Comparison of ENCODE assay signal across 2 cellular contexts in the genomic region with DNA sequence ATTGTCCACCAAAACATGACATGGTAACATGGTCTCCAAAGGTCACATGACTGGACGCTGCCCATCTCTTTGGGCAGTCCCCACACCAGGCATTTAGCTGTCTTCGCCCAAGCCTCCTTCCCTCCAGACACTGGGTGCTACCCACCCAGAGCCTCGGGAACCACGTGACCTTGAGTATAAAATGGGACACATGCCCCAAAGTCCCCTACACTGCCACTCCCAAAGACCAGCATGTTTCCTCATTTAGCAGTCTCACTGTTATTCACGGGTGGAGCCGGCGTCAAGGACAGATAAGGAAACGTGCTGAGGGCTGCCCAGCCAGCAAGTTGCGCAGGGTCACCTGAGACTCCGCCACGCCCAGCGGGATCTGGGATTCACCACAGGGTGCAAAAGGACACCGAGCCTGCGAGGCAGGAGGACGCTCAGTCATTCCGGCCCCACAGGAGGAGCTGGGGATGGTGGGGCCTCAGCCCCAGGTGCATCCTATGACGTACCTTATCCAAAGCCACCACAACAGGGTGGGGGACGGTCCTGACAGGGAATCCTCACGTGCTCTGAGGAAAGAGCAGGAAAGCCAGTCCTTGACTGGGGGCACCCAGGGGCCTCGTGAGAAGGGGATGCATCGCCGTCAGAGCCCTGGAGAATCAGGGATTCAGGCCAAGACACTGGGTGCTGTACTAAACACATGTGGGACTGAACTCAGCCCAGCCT.
TF ChIP-seq lines count a peak whose summit lies in the region.

No MANE protein-coding gene starts in this region.

TF ChIP-seq in Ishikawa, 13 proteins besides CTCF, POLR2A, EP300 and RAD21:
- no peak for TF ChIP-seq CREB1 (IDR thresholded peaks at IDR 0.05; ENCODE audit: low read depth)
- TF ChIP-seq, protein P1, sequence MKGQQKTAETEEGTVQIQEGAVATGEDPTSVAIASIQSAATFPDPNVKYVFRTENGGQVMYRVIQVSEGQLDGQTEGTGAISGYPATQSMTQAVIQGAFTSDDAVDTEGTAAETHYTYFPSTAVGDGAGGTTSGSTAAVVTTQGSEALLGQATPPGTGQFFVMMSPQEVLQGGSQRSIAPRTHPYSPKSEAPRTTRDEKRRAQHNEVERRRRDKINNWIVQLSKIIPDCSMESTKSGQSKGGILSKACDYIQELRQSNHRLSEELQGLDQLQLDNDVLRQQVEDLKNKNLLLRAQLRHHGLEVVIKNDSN (IDR thresholded peaks at IDR 0.05): peak; percentile 13; the same call in 1 of the 2 replicates

TF ChIP-seq in HepG2, 621 proteins besides CTCF, POLR2A, EP300 and RAD21:
- peak; percentile 68 for TF ChIP-seq AGO2 (optimal IDR thresholded peaks at IDR 0.05; ENCODE audit: low read depth, low read length)
- TF ChIP-seq, protein P2, sequence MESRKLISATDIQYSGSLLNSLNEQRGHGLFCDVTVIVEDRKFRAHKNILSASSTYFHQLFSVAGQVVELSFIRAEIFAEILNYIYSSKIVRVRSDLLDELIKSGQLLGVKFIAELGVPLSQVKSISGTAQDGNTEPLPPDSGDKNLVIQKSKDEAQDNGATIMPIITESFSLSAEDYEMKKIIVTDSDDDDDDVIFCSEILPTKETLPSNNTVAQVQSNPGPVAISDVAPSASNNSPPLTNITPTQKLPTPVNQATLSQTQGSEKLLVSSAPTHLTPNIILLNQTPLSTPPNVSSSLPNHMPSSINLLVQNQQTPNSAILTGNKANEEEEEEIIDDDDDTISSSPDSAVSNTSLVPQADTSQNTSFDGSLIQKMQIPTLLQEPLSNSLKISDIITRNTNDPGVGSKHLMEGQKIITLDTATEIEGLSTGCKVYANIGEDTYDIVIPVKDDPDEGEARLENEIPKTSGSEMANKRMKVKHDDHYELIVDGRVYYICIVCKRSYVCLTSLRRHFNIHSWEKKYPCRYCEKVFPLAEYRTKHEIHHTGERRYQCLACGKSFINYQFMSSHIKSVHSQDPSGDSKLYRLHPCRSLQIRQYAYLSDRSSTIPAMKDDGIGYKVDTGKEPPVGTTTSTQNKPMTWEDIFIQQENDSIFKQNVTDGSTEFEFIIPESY (CRISPR knock-in tag; IDR thresholded peaks at IDR 0.05): 0 out of 2 replicates have a peak, but pooled peaks have one; percentile 17
- TF ChIP-seq ZNF777 (CRISPR knock-in tag; IDR thresholded peaks at IDR 0.05): no peak
